Comparison of ENCODE assay signal across 2 cellular contexts in the genomic region with DNA sequence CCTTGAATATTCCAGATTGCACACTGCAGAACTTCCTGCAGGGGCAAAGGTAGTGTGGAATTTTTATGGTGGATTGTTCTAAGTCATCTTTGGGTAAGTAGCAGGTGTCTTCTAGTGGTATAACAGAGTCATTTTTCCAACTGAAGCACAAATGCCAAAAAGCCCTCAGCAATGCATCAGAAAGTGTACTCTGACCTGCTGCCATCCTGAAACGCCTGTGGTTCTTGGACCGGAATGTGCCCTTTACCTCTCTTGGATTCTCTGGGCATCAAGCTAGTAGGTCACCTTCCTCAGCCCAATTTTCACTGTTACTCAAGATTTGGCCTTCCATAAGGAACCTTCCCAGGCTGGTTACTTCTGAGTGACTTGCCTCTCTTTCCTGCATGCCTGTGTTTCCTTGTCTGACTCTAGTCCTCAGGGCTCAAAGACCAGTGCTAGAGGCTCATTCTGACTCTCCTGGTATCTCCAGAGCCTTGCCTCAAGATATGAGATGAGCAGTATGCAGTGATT.
TF ChIP-seq lines count a peak whose summit lies in the region.

No MANE protein-coding gene starts in this region.

TF ChIP-seq in liver, 16 proteins besides CTCF, POLR2A, EP300 and RAD21 (continued from another document):
- TF ChIP-seq, protein P1, sequence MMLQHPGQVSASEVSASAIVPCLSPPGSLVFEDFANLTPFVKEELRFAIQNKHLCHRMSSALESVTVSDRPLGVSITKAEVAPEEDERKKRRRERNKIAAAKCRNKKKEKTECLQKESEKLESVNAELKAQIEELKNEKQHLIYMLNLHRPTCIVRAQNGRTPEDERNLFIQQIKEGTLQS (IDR thresholded peaks at IDR 0.05) = no peak
- TF ChIP-seq, protein P2, sequence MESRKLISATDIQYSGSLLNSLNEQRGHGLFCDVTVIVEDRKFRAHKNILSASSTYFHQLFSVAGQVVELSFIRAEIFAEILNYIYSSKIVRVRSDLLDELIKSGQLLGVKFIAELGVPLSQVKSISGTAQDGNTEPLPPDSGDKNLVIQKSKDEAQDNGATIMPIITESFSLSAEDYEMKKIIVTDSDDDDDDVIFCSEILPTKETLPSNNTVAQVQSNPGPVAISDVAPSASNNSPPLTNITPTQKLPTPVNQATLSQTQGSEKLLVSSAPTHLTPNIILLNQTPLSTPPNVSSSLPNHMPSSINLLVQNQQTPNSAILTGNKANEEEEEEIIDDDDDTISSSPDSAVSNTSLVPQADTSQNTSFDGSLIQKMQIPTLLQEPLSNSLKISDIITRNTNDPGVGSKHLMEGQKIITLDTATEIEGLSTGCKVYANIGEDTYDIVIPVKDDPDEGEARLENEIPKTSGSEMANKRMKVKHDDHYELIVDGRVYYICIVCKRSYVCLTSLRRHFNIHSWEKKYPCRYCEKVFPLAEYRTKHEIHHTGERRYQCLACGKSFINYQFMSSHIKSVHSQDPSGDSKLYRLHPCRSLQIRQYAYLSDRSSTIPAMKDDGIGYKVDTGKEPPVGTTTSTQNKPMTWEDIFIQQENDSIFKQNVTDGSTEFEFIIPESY (IDR thresholded peaks at IDR 0.05) = no peak

TF ChIP-seq in HepG2, 621 proteins besides CTCF, POLR2A, EP300 and RAD21 (continued from another document):
- TF ChIP-seq MED13 (CRISPR knock-in tag; IDR thresholded peaks at IDR 0.05) (no peak), ZNF484 (CRISPR knock-in tag; IDR thresholded peaks at IDR 0.05; ENCODE audit: borderline replicate concordance, low read depth) (no peak), ZNF720 (CRISPR knock-in tag; IDR thresholded peaks at IDR 0.05) (no peak), ZNF761 (CRISPR knock-in tag; conservative IDR thresholded peaks at IDR 0.05) (no peak), ZNF263 (CRISPR knock-in tag; IDR thresholded peaks at IDR 0.05) (no peak), CBX2 (IDR thresholded peaks at IDR 0.05; ENCODE audit: low read depth, low read length) (no peak), CBX2 (CRISPR knock-in tag; IDR thresholded peaks at IDR 0.05; ENCODE audit: low read depth) (no peak)
- TF ChIP-seq, protein P3, sequence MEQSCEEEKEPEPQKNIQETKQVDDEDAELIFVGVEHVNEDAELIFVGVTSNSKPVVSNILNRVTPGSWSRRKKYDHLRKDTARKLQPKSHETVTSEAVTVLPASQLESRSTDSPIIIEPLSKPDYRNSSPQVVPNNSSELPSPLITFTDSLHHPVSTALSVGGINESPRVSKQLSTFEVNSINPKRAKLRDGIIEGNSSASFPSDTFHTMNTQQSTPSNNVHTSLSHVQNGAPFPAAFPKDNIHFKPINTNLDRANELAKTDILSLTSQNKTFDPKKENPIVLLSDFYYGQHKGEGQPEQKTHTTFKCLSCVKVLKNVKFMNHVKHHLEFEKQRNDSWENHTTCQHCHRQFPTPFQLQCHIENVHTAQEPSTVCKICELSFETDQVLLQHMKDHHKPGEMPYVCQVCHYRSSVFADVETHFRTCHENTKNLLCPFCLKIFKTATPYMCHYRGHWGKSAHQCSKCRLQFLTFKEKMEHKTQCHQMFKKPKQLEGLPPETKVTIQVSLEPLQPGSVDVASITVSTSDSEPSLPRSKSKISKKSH (CRISPR knock-in tag; IDR thresholded peaks at IDR 0.05; ENCODE audit: borderline replicate concordance) = no peak
